ENCODE assay signal across 26 cellular contexts in genomic region chr6:14633453-14633852, GRCh38.
DNase-seq lines count a peak whose midpoint lies in the region; ATAC-seq and TF ChIP-seq lines count a peak whose summit lies in the region.
"Had no signal": no experiment of that assay in that cellular context is flagged by ENCODE, and none has a peak within 500 bp of the region (broad histone marks: within the 10 kb centered on the region; RNA-seq: fewer than 3 reads in every experiment).

No MANE protein-coding gene starts in this region.

- no peaks in the 10 kb centered on the region for H3K9me3 ChIP-seq in CD4-positive, alpha-beta T cell (ENCODE audit: control insufficient read depth, low read length)
- no peaks in the 10 kb centered on the region for H3K9me3 ChIP-seq in T-helper 17 cell (ENCODE audit: control insufficient read depth, low read length, poor library complexity, severe bottlenecking)
- no peaks in the 10 kb centered on the region for H3K9me3 ChIP-seq in naive thymus-derived CD4-positive, alpha-beta T cell (ENCODE audit: control insufficient read depth in 2 of 3, low read length in 3 of 3)
- H3K9me3 ChIP-seq: BE2C, gastroesophageal sphincter, left lung, ovary, SJCRH30 had no signal

- CTCF ChIA-PET in activated CD4-positive, alpha-beta memory T cell treated with anti-CD3 and anti-CD28 coated beads for 36 hours (lab: Charles Lee) = no interaction called here
- CTCF ChIA-PET in activated CD4-positive, alpha-beta memory T cell treated with anti-CD3 and anti-CD28 coated beads, Interleukin-2, amount 10 ng/mL, durations not matched to agents 7 days and 5 days (lab: Charles Lee) = interaction anchor here (1.6 kb wide), 1 partner anchor 10 kb away, joined by 4 read pairs; no protein-coding TSS in a partner anchor
- CTCF ChIA-PET in CD4-positive, alpha-beta T cell (lab: Charles Lee) = no interaction called here
- CTCF ChIA-PET in naive thymus-derived CD4-positive, alpha-beta T cell (lab: Charles Lee) = no interaction called here

- ATAC-seq in CD4-positive, alpha-beta T cell (ENCODE audit: poor library complexity) = no peak
- ATAC-seq in T-helper 17 cell = no peak
- ATAC-seq in naive thymus-derived CD4-positive, alpha-beta T cell = no peak
- ATAC-seq: gastroesophageal sphincter; left lung; natural killer cell treated with Interleukin-12 subunit alpha and Interleukin-12 subunit beta and Interleukin-15 and Interleukin-18, amount 100 ng/mL, for 72 hours had no signal

- H3K36me3 Mint-ChIP-seq in activated CD4-positive, alpha-beta memory T cell treated with anti-CD3 and anti-CD28 coated beads for 36 hours = no peaks in the 10 kb centered on the region
- H3K36me3 Mint-ChIP-seq in activated CD4-positive, alpha-beta memory T cell treated with anti-CD3 and anti-CD28 coated beads, Interleukin-2, amount 10 ng/mL, durations not matched to agents 7 days and 5 days (ENCODE audit: low read depth) = no peaks in the 10 kb centered on the region
- H3K36me3 Mint-ChIP-seq in CD4-positive, alpha-beta T cell (ENCODE audit: low read depth) = no peaks in the 10 kb centered on the region
- peaks cover 3% of the 10 kb centered on the region for H3K36me3 Mint-ChIP-seq in T-helper 17 cell (ENCODE audit: low read depth)
- peaks cover 0 to 4% (median 0%) of the 10 kb centered on the region in 5 donors for H3K36me3 Mint-ChIP-seq in naive thymus-derived CD4-positive, alpha-beta T cell
- H3K36me3 Mint-ChIP-seq: mesothelial cell of epicardium; natural killer cell treated with Interleukin-12 subunit alpha and Interleukin-12 subunit beta and Interleukin-15 and Interleukin-18, amount 100 ng/mL, for 72 hours; type B pancreatic cell had no signal

- H3K27me3 Mint-ChIP-seq in activated CD4-positive, alpha-beta memory T cell treated with anti-CD3 and anti-CD28 coated beads for 36 hours = no peaks in the 10 kb centered on the region
- peaks cover 17% of the 10 kb centered on the region for H3K27me3 Mint-ChIP-seq in activated CD4-positive, alpha-beta memory T cell treated with anti-CD3 and anti-CD28 coated beads, Interleukin-2, amount 10 ng/mL, durations not matched to agents 7 days and 5 days
- H3K27me3 Mint-ChIP-seq in CD4-positive, alpha-beta T cell = no peaks in the 10 kb centered on the region
- H3K27me3 Mint-ChIP-seq in T-helper 17 cell = no peaks in the 10 kb centered on the region
- peaks cover 0 to 36% (median 0%) of the 10 kb centered on the region in 5 donors for H3K27me3 Mint-ChIP-seq in naive thymus-derived CD4-positive, alpha-beta T cell

- no peak for TF ChIP-seq CTCF in CD4-positive, alpha-beta T cell (IDR thresholded peaks at IDR 0.05)

- intact Hi-C loops in activated CD4-positive, alpha-beta memory T cell treated with anti-CD3 and anti-CD28 coated beads for 36 hours (cut with micrococcal nuclease) = no loop called here
- intact Hi-C loops in CD4-positive, alpha-beta T cell (cut with DNase I, micrococcal nuclease) = loop anchor here in 1 of 2 experiments (10.0 kb wide), 2 partner anchors 101 to 359 kb away; no protein-coding TSS in a partner anchor
- intact Hi-C loops in naive thymus-derived CD4-positive, alpha-beta T cell (cut with micrococcal nuclease) = loop anchor here in 1 of 2 donors (10.0 kb wide), 1 partner anchor 359 kb away; no protein-coding TSS in a partner anchor

- no peak overlapping the region for H3K27ac ChIP-seq in CD4-positive, alpha-beta T cell (ENCODE audit: low read depth, low read length)
- no peak overlapping the region for H3K27ac ChIP-seq in naive thymus-derived CD4-positive, alpha-beta T cell (ENCODE audit: low read depth, low read length)
- H3K27ac ChIP-seq: brain microvascular endothelial cell, dorsolateral prefrontal cortex, gastroesophageal sphincter, hepatocyte, left lung, ovary, SJCRH30 had no signal

- no peak for DNase-seq in activated CD4-positive, alpha-beta memory T cell treated with anti-CD3 and anti-CD28 coated beads for 36 hours
- DNase-seq in activated CD4-positive, alpha-beta memory T cell treated with anti-CD3 and anti-CD28 coated beads, Interleukin-2, amount 10 ng/mL, durations not matched to agents 7 days and 5 days = no peak
- DNase-seq in CD4-positive, alpha-beta T cell = no peak
- DNase-seq in T-helper 17 cell (no peak), superior temporal gyrus (ENCODE audit: extremely low spot score) (no peak), GOT3 (lab: John Stamatoyannopoulos, UW) (no peak), NCI-H2196 (lab: John Stamatoyannopoulos, UW; ENCODE audit: unreplicated experiment) (no peak)
- DNase-seq in naive thymus-derived CD4-positive, alpha-beta T cell = no peak
- DNase-seq: BE2C, brain microvascular endothelial cell, COR-L47, DMS53, dorsolateral prefrontal cortex, IMR-90, left lung, NCI-H1105 treated with DMSO at 0.1 percent for 48 hours, NCI-H2029 treated with DMSO at 0.1 percent for 48 hours, NCI-H345, NCI-H774, ovary, SJCRH30 had no signal

- POLR2A ChIA-PET in activated CD4-positive, alpha-beta memory T cell treated with anti-CD3 and anti-CD28 coated beads for 36 hours (lab: Charles Lee) = no interaction called here
- POLR2A ChIA-PET in activated CD4-positive, alpha-beta memory T cell treated with anti-CD3 and anti-CD28 coated beads, Interleukin-2, amount 10 ng/mL, durations not matched to agents 7 days and 5 days (lab: Charles Lee) = no interaction called here
- POLR2A ChIA-PET in CD4-positive, alpha-beta T cell (lab: Charles Lee) = interaction anchor here (0.6 to 3.5 kb wide), 4 partner anchors 11 to 28 kb away, joined by 3 to 26 read pairs (median 3); no protein-coding TSS in a partner anchor
- POLR2A ChIA-PET in naive thymus-derived CD4-positive, alpha-beta T cell (lab: Charles Lee) = interaction anchor here (0.7 kb wide), 1 partner anchor 1059 kb away, joined by 3 read pairs; the partner anchor contains the start of gene SIRT5

- no peaks in the 10 kb centered on the region for H3K27me3 ChIP-seq in CD4-positive, alpha-beta T cell (ENCODE audit: control insufficient read depth, insufficient read depth, low read length)
- no peaks in the 10 kb centered on the region for H3K27me3 ChIP-seq in naive thymus-derived CD4-positive, alpha-beta T cell (ENCODE audit: control insufficient read depth in 2 of 2, insufficient read depth in 2 of 2, low read length in 2 of 2)
- H3K27me3 ChIP-seq: BE2C, brain microvascular endothelial cell, gastroesophageal sphincter, hepatocyte, left lung, ovary, SJCRH30 had no signal

- peak overlapping the region; percentile 24 for H3K27ac Mint-ChIP-seq in activated CD4-positive, alpha-beta memory T cell treated with anti-CD3 and anti-CD28 coated beads for 36 hours
- no peak overlapping the region for H3K27ac Mint-ChIP-seq in activated CD4-positive, alpha-beta memory T cell treated with anti-CD3 and anti-CD28 coated beads, Interleukin-2, amount 10 ng/mL, durations not matched to agents 7 days and 5 days
- H3K27ac Mint-ChIP-seq in CD4-positive, alpha-beta T cell = peak overlapping the region; percentile 90
- H3K27ac Mint-ChIP-seq in T-helper 17 cell = peak overlapping the region; percentile 87
- H3K27ac Mint-ChIP-seq in naive thymus-derived CD4-positive, alpha-beta T cell = peak overlapping the region in 7 of 9 donors; percentile 29 to 96 (median 89)
- H3K27ac Mint-ChIP-seq: mesothelial cell of epicardium, type B pancreatic cell had no signal

- peaks cover 28 to 37% of the 10 kb centered on the region in 2 donors for H3K4me1 ChIP-seq in naive thymus-derived CD4-positive, alpha-beta T cell (ENCODE audit: control insufficient read depth in 2 of 2, insufficient read depth in 2 of 2, low read length in 2 of 2)
- H3K4me1 ChIP-seq: BE2C, SJCRH30 had no signal

- peak overlapping the region; percentile 58 for H3K4me3 Mint-ChIP-seq in activated CD4-positive, alpha-beta memory T cell treated with anti-CD3 and anti-CD28 coated beads for 36 hours
- no peak overlapping the region for H3K4me3 Mint-ChIP-seq in activated CD4-positive, alpha-beta memory T cell treated with anti-CD3 and anti-CD28 coated beads, Interleukin-2, amount 10 ng/mL, durations not matched to agents 7 days and 5 days
- H3K4me3 Mint-ChIP-seq in CD4-positive, alpha-beta T cell = peak overlapping the region; percentile 84
- H3K4me3 Mint-ChIP-seq in T-helper 17 cell = peak overlapping the region; percentile 86
- peak overlapping the region in 6 of 10 donors; percentile 43 to 84 (median 80) for H3K4me3 Mint-ChIP-seq in naive thymus-derived CD4-positive, alpha-beta T cell
- H3K4me3 Mint-ChIP-seq: mesothelial cell of epicardium; natural killer cell treated with Interleukin-12 subunit alpha and Interleukin-12 subunit beta and Interleukin-15 and Interleukin-18, amount 100 ng/mL, for 72 hours; type B pancreatic cell had no signal

- no peaks in the 10 kb centered on the region for H3K36me3 ChIP-seq in naive thymus-derived CD4-positive, alpha-beta T cell (ENCODE audit: control insufficient read depth in 2 of 3, insufficient read depth in 3 of 3, low read length in 3 of 3)
- H3K36me3 ChIP-seq: BE2C, brain microvascular endothelial cell, gastroesophageal sphincter, left lung, ovary, SJCRH30 had no signal

- H3K4me3 ChIP-seq in naive thymus-derived CD4-positive, alpha-beta T cell (ENCODE audit: low read length) = no peak overlapping the region
- H3K4me3 ChIP-seq: dorsolateral prefrontal cortex, gastroesophageal sphincter, hepatocyte, left lung, ovary, SJCRH30 had no signal

- H3K9me3 Mint-ChIP-seq in activated CD4-positive, alpha-beta memory T cell treated with anti-CD3 and anti-CD28 coated beads for 36 hours = no peaks in the 10 kb centered on the region
- H3K9me3 Mint-ChIP-seq in activated CD4-positive, alpha-beta memory T cell treated with anti-CD3 and anti-CD28 coated beads, Interleukin-2, amount 10 ng/mL, durations not matched to agents 7 days and 5 days = no peaks in the 10 kb centered on the region
- no peaks in the 10 kb centered on the region for H3K9me3 Mint-ChIP-seq in CD4-positive, alpha-beta T cell
- peaks cover 0 to 1% (median 0%) of the 10 kb centered on the region in 11 donors for H3K9me3 Mint-ChIP-seq in naive thymus-derived CD4-positive, alpha-beta T cell
- H3K9me3 Mint-ChIP-seq: mesothelial cell of epicardium; natural killer cell treated with Interleukin-12 subunit alpha and Interleukin-12 subunit beta and Interleukin-15 and Interleukin-18, amount 100 ng/mL, for 72 hours; type B pancreatic cell had no signal

- peaks cover 44% of the 10 kb centered on the region for H3K4me1 Mint-ChIP-seq in activated CD4-positive, alpha-beta memory T cell treated with anti-CD3 and anti-CD28 coated beads for 36 hours (ENCODE audit: low read depth)
- peaks cover 41% of the 10 kb centered on the region for H3K4me1 Mint-ChIP-seq in activated CD4-positive, alpha-beta memory T cell treated with anti-CD3 and anti-CD28 coated beads, Interleukin-2, amount 10 ng/mL, durations not matched to agents 7 days and 5 days
- peaks cover 51% of the 10 kb centered on the region for H3K4me1 Mint-ChIP-seq in CD4-positive, alpha-beta T cell (ENCODE audit: low read depth)
- peaks cover 34% of the 10 kb centered on the region for H3K4me1 Mint-ChIP-seq in T-helper 17 cell
- H3K4me1 Mint-ChIP-seq in naive thymus-derived CD4-positive, alpha-beta T cell = peaks cover 44 to 53% (median 47%) of the 10 kb centered on the region in 7 donors

Comparison
In these comparisons a context has a peak if more than half of its experiments do, and no peak if none do; other contexts are left out.
1. POLR2A ChIA-PET loops: an anchor here in CD4-positive, alpha-beta T cell (0.6 to 3.5 kb wide) and naive thymus-derived CD4-positive, alpha-beta T cell (0.7 kb wide); none called in activated CD4-positive, alpha-beta memory T cell treated with anti-CD3 and anti-CD28 coated beads for 36 hours and activated CD4-positive, alpha-beta memory T cell treated with anti-CD3 and anti-CD28 coated beads, Interleukin-2, amount 10 ng/mL, durations not matched to agents 7 days and 5 days.